8 cellular contexts compared by ENCODE assay signal in genomic region chrX:46545111-46546005, GRCh38. TPM values are rescaled to one million over a fixed set of nuclear protein-coding genes. Genes with fewer than 3 reads are reported as not detected.
DNase-seq lines count a peak whose midpoint lies in the region; ATAC-seq and TF ChIP-seq lines count a peak whose summit lies in the region.

ZNF674 (minus strand) TSS chrX:46545421; CDS start chrX:46542087, 3,334 bp downstream.

- peak within 1 kb of the TSS; percentile 94 for H3K27ac Mint-ChIP-seq in activated CD4-positive, alpha-beta T cell treated with anti-CD3 and anti-CD28 coated beads for 36 hours

- no peaks in the 10 kb centered on the region for H3K27me3 Mint-ChIP-seq in activated CD4-positive, alpha-beta T cell treated with anti-CD3 and anti-CD28 coated beads for 36 hours

- intact Hi-C loops in activated CD4-positive, alpha-beta T cell treated with anti-CD3 and anti-CD28 coated beads for 36 hours (cut with DNase I, micrococcal nuclease): loop anchor here (1.0 to 10.0 kb wide), 7 partner anchors 28 to 291 kb away; partner anchors contain the start of gene CHST7 (in 1 of the 2)
- intact Hi-C loops in colonic mucosa (cut with DNase I): no loop called here

- no peaks in the 10 kb centered on the region for H3K4me1 ChIP-seq in colonic mucosa

- H3K4me3 ChIP-seq in BJ (ENCODE audit: low read depth, low read length) (peak within 1 kb of the TSS; percentile 77), colonic mucosa (peak within 1 kb of the TSS; percentile 58)

- TF ChIP-seq POLR2A in GM19193 (IDR thresholded peaks at IDR 0.05; ENCODE audit: extremely low read depth, insufficient read depth, insufficient read length): peak; percentile 70

- TF ChIP-seq CTCF in BJ (IDR thresholded peaks at IDR 0.05; ENCODE audit: insufficient read depth, low read depth, low read length) (peak; percentile 46; the same call in 1 of the 2 replicates), colonic mucosa (IDR thresholded peaks at IDR 0.05) (no peak)

- no peaks in the 10 kb centered on the region for H3K27me3 ChIP-seq in BJ (ENCODE audit: control insufficient read depth, insufficient read depth, low read length)
- H3K27me3 ChIP-seq in colonic mucosa: no peaks in the 10 kb centered on the region

- peak within 1 kb of the TSS; percentile 34 for H3K27ac ChIP-seq in colonic mucosa

- peak; percentile 93 for ATAC-seq in HG03432 (IDR thresholded peaks at IDR 0.05; ENCODE audit: unreplicated experiment)
- peak; percentile 88 for ATAC-seq in activated CD4-positive, alpha-beta T cell treated with anti-CD3 and anti-CD28 coated beads for 36 hours

- peaks cover 32% of the 10 kb centered on the region for H3K4me1 Mint-ChIP-seq in activated CD4-positive, alpha-beta T cell treated with anti-CD3 and anti-CD28 coated beads for 36 hours

- peaks cover 14% of the 10 kb centered on the region for H3K36me3 Mint-ChIP-seq in activated CD4-positive, alpha-beta T cell treated with anti-CD3 and anti-CD28 coated beads for 36 hours (ENCODE audit: low read depth)

- peak within 1 kb of the TSS; percentile 88 for H3K4me3 Mint-ChIP-seq in activated CD4-positive, alpha-beta T cell treated with anti-CD3 and anti-CD28 coated beads for 36 hours

- peak within 1 kb of the TSS; percentile 37 to 81 for H3K9ac ChIP-seq in colonic mucosa (ENCODE audit: low read depth in 2 of 2, low read length in 2 of 2)

- CTCF ChIA-PET in BJ (lab: Yijun Ruan, JAX): no interaction called here
- CTCF ChIA-PET in activated CD4-positive, alpha-beta T cell treated with anti-CD3 and anti-CD28 coated beads for 36 hours (lab: Charles Lee): no interaction called here

- no peaks in the 10 kb centered on the region for H3K9me3 ChIP-seq in colonic mucosa

- 0 out of 2 replicates have a peak, but pooled peaks cover 1% of the 10 kb centered on the region for H3K36me3 ChIP-seq in BJ (ENCODE audit: control insufficient read depth, insufficient read depth, low read length)
- H3K36me3 ChIP-seq in colonic mucosa: no peaks in the 10 kb centered on the region

- H3K9me3 Mint-ChIP-seq in activated CD4-positive, alpha-beta T cell treated with anti-CD3 and anti-CD28 coated beads for 36 hours (ENCODE audit: low read depth): no peaks in the 10 kb centered on the region

- DNase-seq in BJ (ENCODE audit: low read depth) (peak; percentile 43), NCI-H510A (lab: John Stamatoyannopoulos, UW) (peak; percentile 81), colonic mucosa (peak; percentile 93), left kidney (ENCODE audit: low read depth, low spot score) (peak; percentile 97)
- DNase-seq in activated CD4-positive, alpha-beta T cell treated with anti-CD3 and anti-CD28 coated beads for 36 hours: peak; percentile 96
- DNase-seq in stimulated activated CD4-positive, alpha-beta T cell treated with anti-CD3 and anti-CD28 coated beads, Interleukin-1b, Interleukin-23, amount 100 ng/mL, for 48 hours: peak; percentile 94

- POLR2A ChIA-PET in BJ (lab: Charles Lee): no interaction called here
- POLR2A ChIA-PET in activated CD4-positive, alpha-beta T cell treated with anti-CD3 and anti-CD28 coated beads for 36 hours (lab: Charles Lee): interaction anchor here (0.6 kb wide), 1 partner anchor 278 kb away, joined by 3 read pairs; no protein-coding TSS in a partner anchor

RNA-seq across cellular contexts. Expression of gene ZNF674, which starts in this region (rescaled TPM):
- 5.1 and 7.0 TPM in 2 replicates for polyA plus RNA-seq in BJ (2011; rRNA removed)
- 10.0 and 17.8 TPM in 2 replicates for polyA minus RNA-seq in BJ (2011; rRNA and poly(A)+ RNA removed)
- 1 to 10 TPM; 2.0 to 2.6 TPM for total RNA-seq in activated CD4-positive, alpha-beta T cell treated with anti-CD3 and anti-CD28 coated beads for 36 hours
- total RNA-seq in colonic mucosa: 1 to 10 TPM; 3.6 to 4.0 TPM

Comparison
In these comparisons a context has a peak if more than half of its experiments do, and no peak if none do; other contexts are left out.
1. Peak in every context shown above with its lines: DNase-seq, ATAC-seq, H3K4me3 ChIP-seq and H3K27ac ChIP-seq.
2. DNase-seq: peak in every context shown above with its lines; median percentile 97 in left kidney; 96 in activated CD4-positive, alpha-beta T cell treated with anti-CD3 and anti-CD28 coated beads for 36 hours; 94 in stimulated activated CD4-positive, alpha-beta T cell treated with anti-CD3 and anti-CD28 coated beads, Interleukin-1b, Interleukin-23, amount 100 ng/mL, for 48 hours; 93 in colonic mucosa; 81 in NCI-H510A; 43 in BJ.